In the genomic region with DNA sequence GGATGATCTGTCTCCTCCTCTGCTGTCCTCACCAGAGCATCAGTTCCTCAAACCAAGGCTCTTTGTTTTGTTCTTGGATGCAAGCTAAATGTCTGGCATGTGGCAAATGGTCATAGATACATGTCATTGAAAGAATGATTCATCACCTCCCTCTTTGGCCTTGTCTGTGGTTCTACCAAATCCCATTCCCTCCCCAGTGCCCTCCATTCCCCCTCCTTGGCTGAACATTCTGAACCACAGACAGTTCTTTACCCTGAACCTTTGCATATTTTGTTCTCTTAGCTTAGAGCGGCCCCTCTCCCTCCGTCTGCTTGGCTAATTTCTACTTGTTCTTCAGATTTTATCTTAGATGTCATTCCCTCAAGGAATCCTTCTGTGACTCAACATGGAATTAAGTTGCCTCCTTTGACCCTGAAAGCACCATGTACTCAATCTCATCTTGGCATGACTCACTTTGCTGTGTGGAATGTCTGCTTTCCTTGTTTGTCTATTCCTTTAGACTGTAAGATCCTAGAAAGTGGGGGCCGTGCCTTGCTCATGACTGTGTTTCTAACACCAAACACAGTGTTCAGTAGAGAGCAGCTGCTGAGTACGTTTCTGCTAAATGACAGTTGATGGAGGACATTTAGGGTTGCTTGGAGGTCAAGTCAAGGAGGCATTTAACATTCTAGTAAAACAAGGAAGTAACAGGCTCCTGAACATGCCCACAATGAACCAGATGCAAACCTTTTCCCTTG, we compare ENCODE assay signal across 8 cellular contexts. TPM values are rescaled to one million over a fixed set of nuclear protein-coding genes. Genes with fewer than 3 reads are reported as not detected.
A peak's percentile ranks its signal among the peaks of the same experiment; 100 is the strongest.
DNase-seq lines count a peak whose midpoint lies in the region; TF ChIP-seq lines count a peak whose summit lies in the region.

No MANE protein-coding gene starts in this region.

- intact Hi-C loops in MCF 10A (cut with micrococcal nuclease), result loop anchor here (5.0 kb wide), 4 partner anchors 49 to 126 kb away; partner anchors contain the start of gene USPL1

- H3K36me3 Mint-ChIP-seq in MCF 10A (ENCODE audit: insufficient read depth, unreplicated experiment), result no peaks in the 10 kb centered on the region

- DNase-seq in AG09319 (ENCODE audit: extremely low read depth, low read depth) (peak; percentile 86), LHCN-M2 (ENCODE audit: low read depth) (peak; percentile 100), MCF 10A (ENCODE audit: unreplicated experiment) (peak; percentile 95), mucosa of gallbladder (ENCODE audit: low spot score) (peak; percentile 55), SHP77 (lab: John Stamatoyannopoulos, UW) (no peak), NCI-H187 (lab: John Stamatoyannopoulos, UW) (no peak), NCI-H1048 (lab: John Stamatoyannopoulos, UW) (no peak), NCI-H69 (lab: John Stamatoyannopoulos, UW) (no peak)

- no peaks in the 10 kb centered on the region for H3K9me3 Mint-ChIP-seq in MCF 10A (ENCODE audit: unreplicated experiment)

- TF ChIP-seq CTCF in AG09319 (IDR thresholded peaks at IDR 0.05; ENCODE audit: low read depth, low read length) (no peak; the same call in 1 of the 2 replicates), MCF 10A (IDR thresholded peaks at IDR 0.05; ENCODE audit: unreplicated experiment) (no peak)

- H3K4me1 Mint-ChIP-seq in MCF 10A (ENCODE audit: insufficient read depth, unreplicated experiment), result peaks cover 39% of the 10 kb centered on the region

- CTCF ChIA-PET in MCF 10A (lab: Yijun Ruan, JAX), result interaction anchor here (0.5 to 1.1 kb wide), 4 partner anchors 10 to 297 kb away, joined by 3 to 6 read pairs (median 4); no protein-coding TSS in a partner anchor

- peak overlapping the region; percentile 35 for H3K4me3 Mint-ChIP-seq in MCF 10A (ENCODE audit: unreplicated experiment)

- POLR2A ChIA-PET in MCF 10A (lab: Yijun Ruan, JAX), result interaction anchor here (0.5 to 1.7 kb wide), 10 partner anchors 25 to 437 kb away, joined by 3 to 16 read pairs (median 4); partner anchors contain the start of genes KATNAL1 and USPL1

- BruUV-seq in MCF 10A (replicated peaks; lab: Mats Ljungman, UMichigan), result no TSS peak

- peak overlapping the region; percentile 73 for H3K27ac Mint-ChIP-seq in MCF 10A (ENCODE audit: low read depth, unreplicated experiment)

- no peaks in the 10 kb centered on the region for H3K27me3 Mint-ChIP-seq in MCF 10A (ENCODE audit: insufficient read depth, unreplicated experiment)

RNA-seq across cellular contexts. Expression of gene ALOX5AP, which starts 8.1 kb away (rescaled TPM):
- total RNA-seq in LHCN-M2 (2014; rRNA removed), result 1.2 and 1.6 TPM in 2 replicates
- polyA plus RNA-seq in LHCN-M2 (2012), result 0.96 TPM
- total RNA-seq in MCF 10A (2022), result 0.83 and 1.5 TPM in 2 replicates
- 50.3 TPM for total RNA-seq in mucosa of gallbladder

Comparison
In these comparisons a context has a peak if more than half of its experiments do, and no peak if none do; other contexts are left out.
1. DNase-seq: peak in AG09319 (single experiment), LHCN-M2 (single experiment), MCF 10A (single experiment) and mucosa of gallbladder (single experiment); none in SHP77 (0 of 2), NCI-H187 (0 of 2), NCI-H1048 (single experiment) and NCI-H69 (single experiment).
2. RNA of gene ALOX5AP, which starts 8.1 kb away (total RNA-seq): 50.3 TPM in mucosa of gallbladder (single experiment); 1.2 to 1.6 TPM in LHCN-M2 and 0.83 to 1.5 TPM in MCF 10A; every median in the first group is over 10 times any median in the second.